In genomic region chr5:131607903-131608540, GRCh38 we compare ENCODE assay signal across 20 cellular contexts. TPM values are rescaled to one million over a fixed set of nuclear protein-coding genes. Genes with fewer than 3 reads are reported as not detected.
DNase-seq lines count a peak whose midpoint lies in the region; ATAC-seq and TF ChIP-seq lines count a peak whose summit lies in the region.
"Had no signal": no experiment of that assay in that cellular context is flagged by ENCODE, and none has a peak within 500 bp of the region (broad histone marks: within the 10 kb centered on the region; RNA-seq: fewer than 3 reads in every experiment).

No MANE protein-coding gene starts in this region.

- peaks cover 20% of the 10 kb centered on the region for H3K36me3 Mint-ChIP-seq in activated CD8-positive, alpha-beta T cell treated with anti-CD3 and anti-CD28 coated beads, Interleukin-2, amount 10 ng/mL, durations not matched to agents 7 days and 5 days (ENCODE audit: low read depth)
- H3K36me3 Mint-ChIP-seq in activated CD8-positive, alpha-beta T cell treated with anti-CD3 and anti-CD28 coated beads for 36 hours (ENCODE audit: low read depth): peaks cover 18% of the 10 kb centered on the region

- H2AFZ ChIP-seq in Loucy (ENCODE audit: low read length) (no peak overlapping the region), osteoblast (ENCODE audit: low read length) (no peak overlapping the region)

- H3K27ac ChIP-seq in coronary artery (peak overlapping the region; percentile 19 to 68), osteoblast (ENCODE audit: low read depth, low read length) (peak overlapping the region; percentile 30)
- H3K27ac ChIP-seq: colonic mucosa, SJSA1, upper lobe of right lung had no signal

- H3K9me3 ChIP-seq in Loucy (ENCODE audit: insufficient read depth, low read depth, low read length) (no peaks in the 10 kb centered on the region), osteoblast (ENCODE audit: low read depth, low read length) (no peaks in the 10 kb centered on the region)
- H3K9me3 ChIP-seq: colonic mucosa, SJSA1, upper lobe of right lung had no signal

- H3K4me1 Mint-ChIP-seq in activated CD8-positive, alpha-beta T cell treated with anti-CD3 and anti-CD28 coated beads, Interleukin-2, amount 10 ng/mL, durations not matched to agents 7 days and 5 days (ENCODE audit: low read depth): peaks cover 36% of the 10 kb centered on the region
- peaks cover 51% of the 10 kb centered on the region for H3K4me1 Mint-ChIP-seq in activated CD8-positive, alpha-beta T cell treated with anti-CD3 and anti-CD28 coated beads for 36 hours (ENCODE audit: low read depth)

- CTCF ChIA-PET in activated CD8-positive, alpha-beta T cell treated with anti-CD3 and anti-CD28 coated beads, Interleukin-2, amount 10 ng/mL, durations not matched to agents 7 days and 5 days (lab: Charles Lee): no interaction called here
- CTCF ChIA-PET in activated CD8-positive, alpha-beta T cell treated with anti-CD3 and anti-CD28 coated beads for 36 hours (lab: Charles Lee): interaction anchor here (3.0 kb wide), 1 partner anchor 19 kb away, joined by 14 read pairs; no protein-coding TSS in a partner anchor

- H3K4me3 ChIP-seq in Loucy (ENCODE audit: low read length, poor library complexity, severe bottlenecking) (no peak overlapping the region), coronary artery (no peak overlapping the region), osteoblast (ENCODE audit: insufficient read depth, low read length) (no peak overlapping the region)
- H3K4me3 ChIP-seq: colonic mucosa, SJSA1, upper lobe of right lung had no signal

- ATAC-seq in activated CD8-positive, alpha-beta T cell treated with anti-CD3 and anti-CD28 coated beads, Interleukin-2, amount 10 ng/mL, durations not matched to agents 7 days and 5 days: no peak
- ATAC-seq in activated CD8-positive, alpha-beta T cell treated with anti-CD3 and anti-CD28 coated beads for 36 hours: no peak
- ATAC-seq in GM18511 (IDR thresholded peaks at IDR 0.05; ENCODE audit: unreplicated experiment) (no peak), HG03442 (IDR thresholded peaks at IDR 0.05; ENCODE audit: unreplicated experiment) (no peak)
- ATAC-seq: activated T-helper 17 cell treated with anti-CD3 and anti-CD28 coated beads, Interleukin-2, amount 50 U/mL, for 72 hours; upper lobe of right lung had no signal

- no peak overlapping the region for H3K9ac ChIP-seq in Loucy (ENCODE audit: low read depth, low read length, poor library complexity, severe bottlenecking)

- H3K9me3 Mint-ChIP-seq in activated CD8-positive, alpha-beta T cell treated with anti-CD3 and anti-CD28 coated beads, Interleukin-2, amount 10 ng/mL, durations not matched to agents 7 days and 5 days (ENCODE audit: insufficient read depth): no peaks in the 10 kb centered on the region
- H3K9me3 Mint-ChIP-seq in activated CD8-positive, alpha-beta T cell treated with anti-CD3 and anti-CD28 coated beads for 36 hours: no peaks in the 10 kb centered on the region
- H3K9me3 Mint-ChIP-seq: activated naive CD4-positive, alpha-beta T cell treated with anti-CD3 and anti-CD28 coated beads, Interleukin-2, amount 50 U/mL, for 24 hours; activated T-helper 17 cell treated with anti-CD3 and anti-CD28 coated beads, Interleukin-2, amount 50 U/mL, for 72 hours had no signal

- H3K79me2 ChIP-seq in Loucy (ENCODE audit: insufficient read depth, low read length) (peaks cover 82% of the 10 kb centered on the region), osteoblast (ENCODE audit: insufficient read depth, low read length) (peaks cover 79% of the 10 kb centered on the region)

- H3K9me2 ChIP-seq in Loucy (replicated peaks; ENCODE audit: low read depth, low read length): no peaks in the 10 kb centered on the region

- no peaks in the 10 kb centered on the region for H3K27me3 Mint-ChIP-seq in activated CD8-positive, alpha-beta T cell treated with anti-CD3 and anti-CD28 coated beads, Interleukin-2, amount 10 ng/mL, durations not matched to agents 7 days and 5 days (ENCODE audit: low read depth)
- H3K27me3 Mint-ChIP-seq in activated CD8-positive, alpha-beta T cell treated with anti-CD3 and anti-CD28 coated beads for 36 hours: no peaks in the 10 kb centered on the region
- H3K27me3 Mint-ChIP-seq: activated naive CD4-positive, alpha-beta T cell treated with anti-CD3 and anti-CD28 coated beads, Interleukin-2, amount 50 U/mL, for 24 hours; activated T-helper 17 cell treated with anti-CD3 and anti-CD28 coated beads, Interleukin-2, amount 50 U/mL, for 72 hours had no signal

- H3K4me2 ChIP-seq in Loucy (ENCODE audit: low read depth, low read length, poor library complexity, severe bottlenecking) (peak overlapping the region; percentile 48), osteoblast (ENCODE audit: insufficient read depth, low read length) (no peak overlapping the region)

- peaks cover 17% of the 10 kb centered on the region for H4K20me1 ChIP-seq in Loucy (ENCODE audit: insufficient read depth, low read length, poor library complexity, severe bottlenecking)
- H4K20me1 ChIP-seq in osteoblast (ENCODE audit: insufficient read depth, low read length): no peaks in the 10 kb centered on the region

- H3K4me3 Mint-ChIP-seq in activated CD8-positive, alpha-beta T cell treated with anti-CD3 and anti-CD28 coated beads, Interleukin-2, amount 10 ng/mL, durations not matched to agents 7 days and 5 days: no peak overlapping the region
- H3K4me3 Mint-ChIP-seq in activated CD8-positive, alpha-beta T cell treated with anti-CD3 and anti-CD28 coated beads for 36 hours: no peak overlapping the region
- H3K4me3 Mint-ChIP-seq: activated T-helper 17 cell treated with anti-CD3 and anti-CD28 coated beads, Interleukin-2, amount 50 U/mL, for 72 hours had no signal

- H3K4me1 ChIP-seq in Loucy (ENCODE audit: insufficient read depth, low read length, poor library complexity, severe bottlenecking) (peaks cover 16% of the 10 kb centered on the region), osteoblast (ENCODE audit: insufficient read depth, low read length) (peaks cover 18% of the 10 kb centered on the region)
- H3K4me1 ChIP-seq: colonic mucosa had no signal

- POLR2A ChIA-PET in activated CD8-positive, alpha-beta T cell treated with anti-CD3 and anti-CD28 coated beads, Interleukin-2, amount 10 ng/mL, durations not matched to agents 7 days and 5 days (lab: Charles Lee): no interaction called here
- POLR2A ChIA-PET in activated CD8-positive, alpha-beta T cell treated with anti-CD3 and anti-CD28 coated beads for 36 hours (lab: Charles Lee): interaction anchor here (0.6 kb wide), 1 partner anchor 127 kb away, joined by 3 read pairs; no protein-coding TSS in a partner anchor

- H3F3A ChIP-seq in Loucy (ENCODE audit: low read depth): no peaks in the 10 kb centered on the region

- intact Hi-C loops in activated CD8-positive, alpha-beta T cell treated with anti-CD3 and anti-CD28 coated beads for 36 hours (cut with micrococcal nuclease): no loop called here

- TF ChIP-seq CTCF in activated CD8-positive, alpha-beta T cell treated with anti-CD3 and anti-CD28 coated beads for 36 hours (IDR thresholded peaks at IDR 0.05): no peak
- TF ChIP-seq CTCF in Loucy (conservative IDR thresholded peaks at IDR 0.05; ENCODE audit: low read length) (no peak), coronary artery (IDR thresholded peaks at IDR 0.05) (no peak), osteoblast (IDR thresholded peaks at IDR 0.05; ENCODE audit: extremely low read depth, low read depth, low read length) (no peak)

- peak overlapping the region; percentile 73 for H3K27ac Mint-ChIP-seq in activated CD8-positive, alpha-beta T cell treated with anti-CD3 and anti-CD28 coated beads, Interleukin-2, amount 10 ng/mL, durations not matched to agents 7 days and 5 days
- H3K27ac Mint-ChIP-seq in activated CD8-positive, alpha-beta T cell treated with anti-CD3 and anti-CD28 coated beads for 36 hours: no peak overlapping the region
- H3K27ac Mint-ChIP-seq: activated T-helper 17 cell treated with anti-CD3 and anti-CD28 coated beads, Interleukin-2, amount 50 U/mL, for 72 hours had no signal

- DNase-seq in activated CD8-positive, alpha-beta T cell treated with anti-CD3 and anti-CD28 coated beads, Interleukin-2, amount 10 ng/mL, durations not matched to agents 7 days and 5 days: no peak
- no peak for DNase-seq in activated CD8-positive, alpha-beta T cell treated with anti-CD3 and anti-CD28 coated beads for 36 hours
- no peak for DNase-seq in coronary artery (ENCODE audit: low spot score)
- no peak for DNase-seq in osteoblast (ENCODE audit: insufficient read length, low spot score, missing footprints)
- no peak for DNase-seq in stimulated activated CD4-positive, alpha-beta T cell treated with anti-CD3 and anti-CD28 coated beads, Interleukin-12 subunit alpha, Interleukin-12 subunit beta, amount 100 ng/mL, for 4 hours
- DNase-seq: 8988T; activated CD4-positive, alpha-beta T cell treated with anti-CD3 and anti-CD28 coated beads for 4 hours; colonic mucosa; DMS79 treated with DMSO at 0.1 percent for 48 hours; H7; mammary epithelial cell; NCI-H1694 treated with DMSO at 0.1 percent for 48 hours; NCI-H526 treated with DMSO at 0.1 percent for 48 hours; upper lobe of right lung had no signal

- H3K36me3 ChIP-seq in Loucy (ENCODE audit: insufficient read depth, low read length) (no peaks in the 10 kb centered on the region), osteoblast (ENCODE audit: insufficient read depth, low read length) (no peaks in the 10 kb centered on the region)
- H3K36me3 ChIP-seq: colonic mucosa had no signal

- H3K27me3 ChIP-seq in Loucy (ENCODE audit: insufficient read depth, low read length, poor library complexity, severe bottlenecking): no peaks in the 10 kb centered on the region
- H3K27me3 ChIP-seq in osteoblast (ENCODE audit: insufficient read depth, low read length): no peaks in the 10 kb centered on the region
- H3K27me3 ChIP-seq: colonic mucosa, SJSA1, upper lobe of right lung had no signal

RNA-seq across cellular contexts. Expression of gene RAPGEF6, which starts 27.0 kb away (rescaled TPM):
- total RNA-seq in activated CD8-positive, alpha-beta T cell treated with anti-CD3 and anti-CD28 coated beads, Interleukin-2, amount 10 ng/mL, durations not matched to agents 7 days and 5 days: 10 to 100 TPM; 36.4 to 40.9 TPM
- total RNA-seq in activated CD8-positive, alpha-beta T cell treated with anti-CD3 and anti-CD28 coated beads for 36 hours: 10 to 100 TPM; 27.0 to 34.1 TPM
- total RNA-seq in osteoblast: 15.6 and 18.6 TPM in 2 replicates
